ENCODE assay signal across 1 cellular context in genomic region chr11:14741195-14741594, GRCh38.
TF ChIP-seq lines count a peak whose summit lies in the region.

No MANE protein-coding gene starts in this region.

TF ChIP-seq in liver, 16 proteins besides CTCF, POLR2A, EP300 and RAD21 (continued from another document):
- TF ChIP-seq HNF4G (IDR thresholded peaks at IDR 0.05) (peak; percentile 69), HNF4A (conservative IDR thresholded peaks at IDR 0.05) (peak; percentile 83), ATF3 (IDR thresholded peaks at IDR 0.05) (no peak), GABPA (IDR thresholded peaks at IDR 0.05 in 1 of 2, conservative IDR thresholded peaks at IDR 0.05 in 1 of 2) (no peak), TAF1 (conservative IDR thresholded peaks at IDR 0.05) (no peak), SP1 (IDR thresholded peaks at IDR 0.05) (peak; percentile 28), NR2F2 (IDR thresholded peaks at IDR 0.05) (no peak), JUND (IDR thresholded peaks at IDR 0.05) (peak; percentile 31 to 34), MAX (IDR thresholded peaks at IDR 0.05) (peak; percentile 30), FOXA1 (IDR thresholded peaks at IDR 0.05) (no peak), RXRA (IDR thresholded peaks at IDR 0.05) (peak in 1 of 2 donors; percentile 47)
